In genomic region chr11:129943036-129943435, GRCh38 we compare ENCODE assay signal across 17 cellular contexts.
"Had no signal": no experiment of that assay in that cellular context is flagged by ENCODE, and none has a peak within 500 bp of the region (broad histone marks: within the 10 kb centered on the region; RNA-seq: fewer than 3 reads in every experiment).

No MANE protein-coding gene starts in this region.

- H3K4me1 ChIP-seq: right atrium auricular region had no signal

- H3K4me3 Mint-ChIP-seq: activated naive CD8-positive, alpha-beta T cell treated with anti-CD3 and anti-CD28 coated beads for 36 hours; neural crest cell had no signal

- H3K4me3 ChIP-seq: cardiac muscle cell, lung, right atrium auricular region, thyroid gland had no signal

- H3K9me3 ChIP-seq: right atrium auricular region, thyroid gland had no signal

- DNase-seq: activated CD4-positive, CD25-positive, alpha-beta regulatory T cell treated with anti-CD3 and anti-CD28 coated beads, Interleukin-2, amount 50 U/mL, for 72 hours; activated CD8-positive, alpha-beta memory T cell treated with anti-CD3 and anti-CD28 coated beads for 24 hours; activated CD8-positive, alpha-beta memory T cell treated with anti-CD3 and anti-CD28 coated beads, Interleukin-2, amount 50 U/mL, for 48 hours; activated naive CD8-positive, alpha-beta T cell treated with anti-CD3 and anti-CD28 coated beads for 36 hours; amygdala; dermis blood vessel endothelial cell; effector memory CD4-positive, alpha-beta T cell; midbrain; stimulated activated CD4-positive, alpha-beta T cell treated with anti-CD3 and anti-CD28 coated beads, Interleukin-12 subunit alpha, Interleukin-12 subunit beta, amount 100 ng/mL, for 4 hours; stimulated activated CD4-positive, alpha-beta T cell treated with anti-CD3 and anti-CD28 coated beads, Interleukin-1b, Interleukin-23, amount 100 ng/mL, for 48 hours; stimulated activated naive CD4-positive, alpha-beta T cell treated with Interleukin-2 at 50 U/mL for 16 hours; T1000; thyroid gland had no signal

- H3K27ac Mint-ChIP-seq: activated naive CD8-positive, alpha-beta T cell treated with anti-CD3 and anti-CD28 coated beads for 36 hours had no signal

- H3K27ac ChIP-seq: cardiac muscle cell, right atrium auricular region, thyroid gland had no signal

- H3K27me3 Mint-ChIP-seq: activated naive CD8-positive, alpha-beta T cell treated with anti-CD3 and anti-CD28 coated beads for 36 hours had no signal

- H3K36me3 ChIP-seq: thyroid gland had no signal

- H3K4me1 Mint-ChIP-seq: neural crest cell had no signal

- H3K27me3 ChIP-seq: cardiac muscle cell, right atrium auricular region, thyroid gland had no signal

- H3K9me3 Mint-ChIP-seq: activated naive CD8-positive, alpha-beta T cell treated with anti-CD3 and anti-CD28 coated beads for 36 hours; neural crest cell had no signal
